22 cellular contexts compared by ENCODE assay signal in the genomic region with DNA sequence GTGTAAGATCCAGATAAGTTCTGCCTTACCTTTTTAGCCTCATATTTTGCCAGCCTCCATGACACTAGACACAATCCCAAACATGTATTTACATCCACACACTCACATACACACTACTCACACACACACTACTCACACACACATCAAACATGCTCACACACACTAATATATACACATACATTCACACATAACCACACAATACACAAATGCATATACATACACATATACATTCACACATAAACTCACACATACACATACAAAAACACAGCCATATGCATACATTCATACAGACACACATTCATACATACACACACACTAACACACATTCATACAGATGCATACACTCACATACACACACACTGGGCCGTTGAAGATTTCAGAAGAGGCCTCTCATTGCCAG.
"Had no signal": no experiment of that assay in that cellular context is flagged by ENCODE, and none has a peak within 500 bp of the region (broad histone marks: within the 10 kb centered on the region; RNA-seq: fewer than 3 reads in every experiment).

No MANE protein-coding gene starts in this region.

- H3K27me3 ChIP-seq: uterus had no signal

- H3K36me3 ChIP-seq: thoracic aorta, uterus had no signal

- H3K4me3 ChIP-seq: coronary artery, thoracic aorta, uterus had no signal

- DNase-seq: activated CD4-positive, alpha-beta T cell treated with anti-CD3 and anti-CD28 coated beads for 4 hours; activated CD4-positive, alpha-beta T cell treated with anti-CD3 and anti-CD28 coated beads, Interleukin-2, amount 50 U/mL, for 4 hours; activated effector memory CD4-positive, alpha-beta T cell treated with Interleukin-2 at 50 U/mL for 16 hours; activated naive CD4-positive, alpha-beta T cell treated with Interleukin-2 at 50 U/mL for 16 hours; activated T-cell treated with anti-CD3 and anti-CD28 coated beads for 4 hours; cerebellar nuclear complex; effector memory CD8-positive, alpha-beta T cell; erythroblast; head of caudate nucleus; hypothalamus; immature natural killer cell; kidney; left colon; mammary epithelial cell; naive thymus-derived CD4-positive, alpha-beta T cell; stimulated activated CD4-positive, alpha-beta T cell treated with anti-CD3 and anti-CD28 coated beads, Interleukin-2, amount 100 ng/mL, for 48 hours; stimulated activated naive CD4-positive, alpha-beta T cell treated with Interleukin-2 at 50 U/mL for 16 hours; trophoblast cell; uterus had no signal

- H3K4me1 ChIP-seq: uterus had no signal

- H3K9me3 ChIP-seq: thoracic aorta, uterus had no signal

- H3K27ac ChIP-seq: coronary artery, thoracic aorta, uterus, VCaP had no signal
